ENCODE assay signal across 11 cellular contexts in genomic region chr16:8130197-8130596, GRCh38.
"Had no signal": no experiment of that assay in that cellular context is flagged by ENCODE, and none has a peak within 500 bp of the region (broad histone marks: within the 10 kb centered on the region; RNA-seq: fewer than 3 reads in every experiment).

No MANE protein-coding gene starts in this region.

- H3K4me2 ChIP-seq: GM23338 had no signal

- H3K36me3 ChIP-seq: HAP-1 had no signal

- H3K9ac ChIP-seq: GM23248 had no signal

- H3K9me3 ChIP-seq: HAP-1 had no signal

- H3K27ac ChIP-seq: GM23248 had no signal

- H3K4me3 ChIP-seq: GM23248, GM23338, HAP-1 had no signal

- FAIRE-seq: H1, H54 had no signal

- DNase-seq: GM23248, GOT3, H7, H9, HCEC 1CT, HFFc6 had no signal

- H2AFZ ChIP-seq: GM23248, GM23338 had no signal

- ATAC-seq: GM23338, HCT116 had no signal
